In the genomic region with DNA sequence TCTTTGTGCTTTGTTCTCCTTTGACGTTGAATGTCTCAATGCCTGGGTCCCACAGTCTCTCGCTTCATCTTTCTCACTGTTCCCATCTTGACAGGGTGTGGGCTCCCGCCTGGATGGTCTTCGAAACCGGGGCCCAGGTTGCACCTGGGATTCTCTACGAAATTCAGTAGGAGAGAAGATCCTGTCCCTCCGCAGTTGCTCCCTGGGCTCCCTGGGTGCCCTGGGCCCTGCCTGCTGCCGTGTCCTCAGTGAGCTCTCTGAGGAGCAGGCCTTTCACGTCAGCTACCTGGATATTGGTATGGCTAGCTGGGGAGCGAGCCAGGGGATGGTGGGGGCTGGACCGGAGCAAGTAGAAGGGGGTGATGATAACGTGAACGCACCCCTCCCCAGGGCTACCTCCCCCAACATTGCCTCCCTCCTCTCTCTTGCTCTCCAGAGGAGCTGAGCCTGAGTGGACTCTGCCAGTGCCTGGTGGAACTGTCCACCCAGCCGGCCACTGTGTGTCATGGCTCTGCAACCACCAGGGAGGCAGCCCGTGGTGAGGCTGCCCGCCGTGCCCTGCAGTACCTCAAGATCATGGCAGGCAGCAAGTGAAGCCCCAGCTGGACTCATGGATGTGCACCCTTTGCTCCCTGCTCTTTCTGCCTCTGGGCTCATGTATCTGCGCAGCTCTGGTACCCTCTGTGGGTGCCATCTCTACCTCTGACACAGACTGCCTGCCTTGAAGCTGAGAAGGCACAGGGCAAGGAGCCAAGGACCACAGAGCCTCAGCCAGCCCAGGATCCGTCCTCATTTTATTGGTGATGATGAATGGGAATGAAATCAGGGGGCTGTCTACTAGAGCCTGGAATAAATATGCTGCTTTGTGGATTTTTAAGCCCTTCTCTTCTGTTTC, we compare ENCODE assay signal across 1 cellular context.
TF ChIP-seq lines count a peak whose summit lies in the region.

No MANE protein-coding gene starts in this region.

TF ChIP-seq in A549, 52 proteins besides CTCF, POLR2A, EP300 and RAD21:
- TF ChIP-seq, protein P1, sequence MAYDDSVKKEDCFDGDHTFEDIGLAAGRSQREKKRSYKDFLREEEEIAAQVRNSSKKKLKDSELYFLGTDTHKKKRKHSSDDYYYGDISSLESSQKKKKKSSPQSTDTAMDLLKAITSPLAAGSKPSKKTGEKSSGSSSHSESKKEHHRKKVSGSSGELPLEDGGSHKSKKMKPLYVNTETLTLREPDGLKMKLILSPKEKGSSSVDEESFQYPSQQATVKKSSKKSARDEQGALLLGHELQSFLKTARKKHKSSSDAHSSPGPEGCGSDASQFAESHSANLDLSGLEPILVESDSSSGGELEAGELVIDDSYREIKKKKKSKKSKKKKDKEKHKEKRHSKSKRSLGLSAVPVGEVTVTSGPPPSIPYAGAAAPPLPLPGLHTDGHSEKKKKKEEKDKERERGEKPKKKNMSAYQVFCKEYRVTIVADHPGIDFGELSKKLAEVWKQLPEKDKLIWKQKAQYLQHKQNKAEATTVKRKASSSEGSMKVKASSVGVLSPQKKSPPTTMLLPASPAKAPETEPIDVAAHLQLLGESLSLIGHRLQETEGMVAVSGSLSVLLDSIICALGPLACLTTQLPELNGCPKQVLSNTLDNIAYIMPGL (CRISPR knock-in tag; IDR thresholded peaks at IDR 0.05; ENCODE audit: borderline replicate concordance): no peak
- no peak for TF ChIP-seq NFE2L2 (conservative IDR thresholded peaks at IDR 0.05; ENCODE audit: low read length)
- TF ChIP-seq, protein P2, sequence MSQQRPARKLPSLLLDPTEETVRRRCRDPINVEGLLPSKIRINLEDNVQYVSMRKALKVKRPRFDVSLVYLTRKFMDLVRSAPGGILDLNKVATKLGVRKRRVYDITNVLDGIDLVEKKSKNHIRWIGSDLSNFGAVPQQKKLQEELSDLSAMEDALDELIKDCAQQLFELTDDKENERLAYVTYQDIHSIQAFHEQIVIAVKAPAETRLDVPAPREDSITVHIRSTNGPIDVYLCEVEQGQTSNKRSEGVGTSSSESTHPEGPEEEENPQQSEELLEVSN (IDR thresholded peaks at IDR 0.05; ENCODE audit: borderline replicate concordance, low read depth): no peak
- no peak for TF ChIP-seq HOXB13 (CRISPR knock-in tag; IDR thresholded peaks at IDR 0.05; ENCODE audit: low read depth)
- TF ChIP-seq GATA3 (IDR thresholded peaks at IDR 0.05; ENCODE audit: borderline replicate concordance): no peak
- TF ChIP-seq, protein P3, sequence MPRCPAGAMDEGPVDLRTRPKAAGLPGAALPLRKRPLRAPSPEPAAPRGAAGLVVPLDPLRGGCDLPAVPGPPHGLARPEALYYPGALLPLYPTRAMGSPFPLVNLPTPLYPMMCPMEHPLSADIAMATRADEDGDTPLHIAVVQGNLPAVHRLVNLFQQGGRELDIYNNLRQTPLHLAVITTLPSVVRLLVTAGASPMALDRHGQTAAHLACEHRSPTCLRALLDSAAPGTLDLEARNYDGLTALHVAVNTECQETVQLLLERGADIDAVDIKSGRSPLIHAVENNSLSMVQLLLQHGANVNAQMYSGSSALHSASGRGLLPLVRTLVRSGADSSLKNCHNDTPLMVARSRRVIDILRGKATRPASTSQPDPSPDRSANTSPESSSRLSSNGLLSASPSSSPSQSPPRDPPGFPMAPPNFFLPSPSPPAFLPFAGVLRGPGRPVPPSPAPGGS (IDR thresholded peaks at IDR 0.05): no peak
- TF ChIP-seq FOXS1 (CRISPR knock-in tag; IDR thresholded peaks at IDR 0.05): no peak
- TF ChIP-seq PHF8 (IDR thresholded peaks at IDR 0.05; ENCODE audit: borderline replicate concordance, low read depth): no peak
- TF ChIP-seq FOSL2 (IDR thresholded peaks at IDR 0.05): no peak
- no peak for TF ChIP-seq FOSL2 (CRISPR knock-in tag; IDR thresholded peaks at IDR 0.05)
- TF ChIP-seq, protein P4, sequence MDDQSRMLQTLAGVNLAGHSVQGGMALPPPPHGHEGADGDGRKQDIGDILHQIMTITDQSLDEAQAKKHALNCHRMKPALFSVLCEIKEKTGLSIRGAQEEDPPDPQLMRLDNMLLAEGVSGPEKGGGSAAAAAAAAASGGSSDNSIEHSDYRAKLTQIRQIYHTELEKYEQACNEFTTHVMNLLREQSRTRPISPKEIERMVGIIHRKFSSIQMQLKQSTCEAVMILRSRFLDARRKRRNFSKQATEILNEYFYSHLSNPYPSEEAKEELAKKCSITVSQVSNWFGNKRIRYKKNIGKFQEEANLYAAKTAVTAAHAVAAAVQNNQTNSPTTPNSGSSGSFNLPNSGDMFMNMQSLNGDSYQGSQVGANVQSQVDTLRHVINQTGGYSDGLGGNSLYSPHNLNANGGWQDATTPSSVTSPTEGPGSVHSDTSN (IDR thresholded peaks at IDR 0.05): no peak
- TF ChIP-seq TFCP2L1 (CRISPR knock-in tag; IDR thresholded peaks at IDR 0.05): no peak
- no peak for TF ChIP-seq RCOR1 (IDR thresholded peaks at IDR 0.05; ENCODE audit: low read depth, low read length)
- no peak for TF ChIP-seq HOXA7 (CRISPR knock-in tag; IDR thresholded peaks at IDR 0.05)
- TF ChIP-seq RNF2 (IDR thresholded peaks at IDR 0.05; ENCODE audit: borderline replicate concordance, low read depth): no peak
- TF ChIP-seq, protein P5, sequence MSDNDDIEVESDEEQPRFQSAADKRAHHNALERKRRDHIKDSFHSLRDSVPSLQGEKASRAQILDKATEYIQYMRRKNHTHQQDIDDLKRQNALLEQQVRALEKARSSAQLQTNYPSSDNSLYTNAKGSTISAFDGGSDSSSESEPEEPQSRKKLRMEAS (IDR thresholded peaks at IDR 0.05): no peak
- no peak for TF ChIP-seq HEYL (CRISPR knock-in tag; IDR thresholded peaks at IDR 0.05)
- TF ChIP-seq, protein P6, sequence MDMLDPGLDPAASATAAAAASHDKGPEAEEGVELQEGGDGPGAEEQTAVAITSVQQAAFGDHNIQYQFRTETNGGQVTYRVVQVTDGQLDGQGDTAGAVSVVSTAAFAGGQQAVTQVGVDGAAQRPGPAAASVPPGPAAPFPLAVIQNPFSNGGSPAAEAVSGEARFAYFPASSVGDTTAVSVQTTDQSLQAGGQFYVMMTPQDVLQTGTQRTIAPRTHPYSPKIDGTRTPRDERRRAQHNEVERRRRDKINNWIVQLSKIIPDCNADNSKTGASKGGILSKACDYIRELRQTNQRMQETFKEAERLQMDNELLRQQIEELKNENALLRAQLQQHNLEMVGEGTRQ (IDR thresholded peaks at IDR 0.05): no peak
